Comparison of ENCODE assay signal across 8 cellular contexts in the genomic region with DNA sequence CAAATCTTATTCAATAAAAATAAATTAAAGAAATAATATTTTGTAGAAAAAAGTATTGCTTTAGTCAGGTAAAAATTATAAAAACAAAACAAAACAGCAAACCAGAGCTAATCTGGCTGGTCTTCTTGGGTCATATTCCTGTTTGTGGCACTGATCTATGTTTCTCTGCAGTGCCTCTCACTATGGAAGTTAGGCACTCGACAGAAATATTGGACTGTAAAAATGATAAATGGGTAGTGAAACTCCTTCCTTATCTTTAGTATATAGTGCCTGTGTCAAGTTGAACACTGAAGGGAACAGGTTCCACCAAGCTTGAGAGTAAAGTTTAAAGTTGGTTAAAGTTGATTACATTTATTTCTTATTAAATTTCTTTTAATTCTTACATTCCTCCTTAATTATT.
"Had no signal": no experiment of that assay in that cellular context is flagged by ENCODE, and none has a peak within 500 bp of the region (broad histone marks: within the 10 kb centered on the region; RNA-seq: fewer than 3 reads in every experiment).

No MANE protein-coding gene starts in this region.

- H3K4me3 ChIP-seq: GM12878 had no signal

- FAIRE-seq: G401.6, GM12878, GM12891, GM12892, GM18507, GM19239 had no signal

- DNase-seq: GDM1, GF-D8 had no signal

- ATAC-seq: GM12878 had no signal
